7 cellular contexts compared by ENCODE assay signal in genomic region chr6:5143625-5144311, GRCh38. TPM values are rescaled to one million over a fixed set of nuclear protein-coding genes. Genes with fewer than 3 reads are reported as not detected.
A peak's percentile ranks its signal among the peaks of the same experiment; 100 is the strongest.
DNase-seq lines count a peak whose midpoint lies in the region; ATAC-seq and TF ChIP-seq lines count a peak whose summit lies in the region.

No MANE protein-coding gene starts in this region.

- no peaks in the 10 kb centered on the region for H3K79me2 ChIP-seq in MM.1S (ENCODE audit: low read length)

- H3K9ac ChIP-seq in MM.1S (ENCODE audit: low read length) = no peak overlapping the region

- TF ChIP-seq CTCF in MM.1S (IDR thresholded peaks at IDR 0.05; ENCODE audit: low read length) = peak; percentile 85

- H3K27me3 ChIP-seq in MM.1S (replicated peaks; ENCODE audit: insufficient read depth, low read length) = no peaks in the 10 kb centered on the region

- H3K27me3 Mint-ChIP-seq in activated T-helper 1 cell treated with anti-CD3 and anti-CD28 coated beads, Interleukin-12 subunit alpha, Interleukin-12 subunit beta, Interleukin-2, Interleukin-4 antibody, amounts not matched to agents 30 ng/mL and 10 ng/mL and 1 ng/mL, durations not matched to agents 14 hours and 24 hours and 36 hours (ENCODE audit: insufficient read depth) = no peaks in the 10 kb centered on the region

- no peak overlapping the region for H3K27ac Mint-ChIP-seq in activated T-helper 1 cell treated with anti-CD3 and anti-CD28 coated beads, Interleukin-12 subunit alpha, Interleukin-12 subunit beta, Interleukin-2, Interleukin-4 antibody, amounts not matched to agents 30 ng/mL and 10 ng/mL and 1 ng/mL, durations not matched to agents 14 hours and 24 hours and 36 hours

- no peaks in the 10 kb centered on the region for H3K36me3 Mint-ChIP-seq in activated T-helper 1 cell treated with anti-CD3 and anti-CD28 coated beads, Interleukin-12 subunit alpha, Interleukin-12 subunit beta, Interleukin-2, Interleukin-4 antibody, amounts not matched to agents 30 ng/mL and 10 ng/mL and 1 ng/mL, durations not matched to agents 14 hours and 24 hours and 36 hours (ENCODE audit: low read depth)

- H3F3A ChIP-seq in MM.1S (ENCODE audit: insufficient read depth, low read length) = no peaks in the 10 kb centered on the region

- DNase-seq in MM.1S = peak; percentile 79
- DNase-seq in RPMI8226 = peak; percentile 88
- DNase-seq in activated T-helper 1 cell treated with anti-CD3 and anti-CD28 coated beads, Interleukin-12 subunit alpha, Interleukin-12 subunit beta, Interleukin-2, Interleukin-4 antibody, amounts not matched to agents 30 ng/mL and 10 ng/mL and 1 ng/mL, durations not matched to agents 14 hours and 24 hours and 36 hours (ENCODE audit: low spot score) = peak; percentile 68
- DNase-seq in fibroblast of the conjunctiva (ENCODE audit: low read depth) = peak; percentile 71
- DNase-seq in nucleus accumbens (lab: John Stamatoyannopoulos, UW) = peak in 54 of 56 donors; percentile 24 to 95 (median 71)
- DNase-seq in substantia nigra (lab: John Stamatoyannopoulos, UW) = peak in 47 of 49 donors; percentile 23 to 93 (median 68)

- intact Hi-C loops in activated T-helper 1 cell treated with anti-CD3 and anti-CD28 coated beads, Interleukin-12 subunit alpha, Interleukin-12 subunit beta, Interleukin-2, Interleukin-4 antibody, amounts not matched to agents 30 ng/mL and 10 ng/mL and 1 ng/mL, durations not matched to agents 14 hours and 24 hours and 36 hours (cut with micrococcal nuclease) = loop anchor here (1.0 to 5.0 kb wide), 7 partner anchors 74 to 1403 kb away; partner anchors contain the start of gene LYRM4

- no peaks in the 10 kb centered on the region for H4K20me1 ChIP-seq in MM.1S (ENCODE audit: insufficient read depth, low read length)

- ATAC-seq in GM18519 (IDR thresholded peaks at IDR 0.05; ENCODE audit: low FRiP score, unreplicated experiment) = peak; percentile 55

- no peaks in the 10 kb centered on the region for H3K9me2 ChIP-seq in MM.1S (replicated peaks; ENCODE audit: insufficient read depth, low read length)

- no peaks in the 10 kb centered on the region for H3K9me3 Mint-ChIP-seq in activated T-helper 1 cell treated with anti-CD3 and anti-CD28 coated beads, Interleukin-12 subunit alpha, Interleukin-12 subunit beta, Interleukin-2, Interleukin-4 antibody, amounts not matched to agents 30 ng/mL and 10 ng/mL and 1 ng/mL, durations not matched to agents 14 hours and 24 hours and 36 hours

- H3K9me3 ChIP-seq in MM.1S (replicated peaks; ENCODE audit: insufficient read depth, low read length) = no peaks in the 10 kb centered on the region

- H3K4me3 Mint-ChIP-seq in activated T-helper 1 cell treated with anti-CD3 and anti-CD28 coated beads, Interleukin-12 subunit alpha, Interleukin-12 subunit beta, Interleukin-2, Interleukin-4 antibody, amounts not matched to agents 30 ng/mL and 10 ng/mL and 1 ng/mL, durations not matched to agents 14 hours and 24 hours and 36 hours = no peak overlapping the region

- H3K4me2 ChIP-seq in MM.1S (ENCODE audit: low read depth, low read length) = no peak overlapping the region

- H3K4me3 ChIP-seq in MM.1S (ENCODE audit: low read length) = no peak overlapping the region

- peaks cover 10% of the 10 kb centered on the region for H3K4me1 Mint-ChIP-seq in activated T-helper 1 cell treated with anti-CD3 and anti-CD28 coated beads, Interleukin-12 subunit alpha, Interleukin-12 subunit beta, Interleukin-2, Interleukin-4 antibody, amounts not matched to agents 30 ng/mL and 10 ng/mL and 1 ng/mL, durations not matched to agents 14 hours and 24 hours and 36 hours (ENCODE audit: low read depth)

- H3K36me3 ChIP-seq in MM.1S (replicated peaks; ENCODE audit: insufficient read depth, low read length) = no peaks in the 10 kb centered on the region

- H2AFZ ChIP-seq in MM.1S (ENCODE audit: low read length) = no peak overlapping the region

- no peaks in the 10 kb centered on the region for H3K4me1 ChIP-seq in MM.1S (ENCODE audit: low read length)

- H3K27ac ChIP-seq in MM.1S (ENCODE audit: low read length) (no peak overlapping the region), substantia nigra (ENCODE audit: low read depth, low read length, poor library complexity, severe bottlenecking) (no peak overlapping the region)

RNA-seq across cellular contexts. Expression of gene PPP1R3G, which starts 58.6 kb away (rescaled TPM):
- total RNA-seq in activated T-helper 1 cell treated with anti-CD3 and anti-CD28 coated beads, Interleukin-12 subunit alpha, Interleukin-12 subunit beta, Interleukin-2, Interleukin-4 antibody, amounts not matched to agents 30 ng/mL and 10 ng/mL and 1 ng/mL, durations not matched to agents 14 hours and 24 hours and 36 hours = not detected in 2 replicates
